8 cellular contexts compared by ENCODE assay signal in the genomic region with DNA sequence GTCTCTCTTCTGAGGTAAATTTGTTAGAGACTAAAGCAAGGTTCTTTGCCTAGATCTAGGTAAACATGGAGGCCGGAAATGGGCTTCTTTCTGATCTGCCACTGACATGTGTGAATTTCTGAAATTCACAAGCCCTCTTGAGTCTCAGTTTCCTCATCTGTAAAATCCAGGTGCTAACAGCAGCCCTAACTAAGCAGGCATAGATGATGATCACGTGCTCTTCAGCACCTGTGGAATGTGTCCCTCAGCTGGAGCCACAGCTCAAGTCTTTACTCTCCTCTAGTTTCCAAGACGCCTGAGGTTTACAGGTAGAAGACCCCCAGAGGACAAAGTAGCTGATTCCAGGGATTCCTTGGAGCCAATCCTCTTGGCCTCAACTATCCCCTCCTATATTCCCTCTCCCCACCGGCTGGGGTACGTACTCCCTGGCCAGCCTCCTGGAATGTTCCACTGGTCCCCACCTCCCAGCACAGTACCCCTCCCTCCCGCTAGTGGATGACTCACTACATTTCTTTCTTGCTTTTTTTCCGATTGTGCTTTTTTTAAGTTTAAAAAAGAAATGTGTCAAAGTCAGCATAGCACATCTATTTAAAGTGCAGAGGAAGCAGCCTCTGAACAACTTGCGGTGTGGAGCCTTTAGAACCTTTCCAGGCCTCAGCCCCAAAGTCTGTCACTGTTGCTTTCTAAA.
DNase-seq lines count a peak whose midpoint lies in the region; ATAC-seq and TF ChIP-seq lines count a peak whose summit lies in the region.

No MANE protein-coding gene starts in this region.

- H3K36me3 Mint-ChIP-seq in brain, result no peaks in the 10 kb centered on the region
- no peaks in the 10 kb centered on the region for H3K36me3 Mint-ChIP-seq in naive thymus-derived CD4-positive, alpha-beta T cell

- no peaks in the 10 kb centered on the region for H3K27me3 ChIP-seq in HUES6 (ENCODE audit: control insufficient read depth, insufficient read depth, low read length)
- H3K27me3 ChIP-seq in naive thymus-derived CD4-positive, alpha-beta T cell (ENCODE audit: control insufficient read depth in 2 of 2, insufficient read depth in 2 of 2, low read length in 2 of 2), result no peaks in the 10 kb centered on the region
- H3K27me3 ChIP-seq in MG63, result no peaks in the 10 kb centered on the region

- no peak overlapping the region for H3K9ac ChIP-seq in HUES6 (ENCODE audit: low read length)

- in situ Hi-C loops in KBM-7 (cut with MboI; ENCODE audit: low pct_unique_long_range_greater_than_20kb, low sequenced_read_pairs), result no loop called here

- no peaks in the 10 kb centered on the region for H3K36me3 ChIP-seq in HUES6 (ENCODE audit: control insufficient read depth, insufficient read depth, low read length)
- H3K36me3 ChIP-seq in naive thymus-derived CD4-positive, alpha-beta T cell (ENCODE audit: control insufficient read depth in 2 of 3, insufficient read depth in 3 of 3, low read length in 3 of 3), result no peaks in the 10 kb centered on the region
- H3K36me3 ChIP-seq in MG63, result no peaks in the 10 kb centered on the region

- POLR2A ChIA-PET in naive thymus-derived CD4-positive, alpha-beta T cell (lab: Charles Lee), result interaction anchor here (1.2 to 2.6 kb wide), 2 partner anchors 100 to 461 kb away, joined by 3 to 12 read pairs; no protein-coding TSS in a partner anchor

- CTCF ChIA-PET in naive thymus-derived CD4-positive, alpha-beta T cell (lab: Charles Lee), result no interaction called here

- peak overlapping the region in 1 of 5 experiments; percentile 8 for H3K4me3 Mint-ChIP-seq in brain
- H3K4me3 Mint-ChIP-seq in naive thymus-derived CD4-positive, alpha-beta T cell, result peak overlapping the region; percentile 84 to 97 (median 90)

- peaks cover 0 to 13% (median 0%) of the 10 kb centered on the region in 5 experiments for H3K9me3 Mint-ChIP-seq in brain
- no peaks in the 10 kb centered on the region for H3K9me3 Mint-ChIP-seq in naive thymus-derived CD4-positive, alpha-beta T cell

- H3K27ac ChIP-seq in HUES6 (ENCODE audit: low read depth, low read length), result no peak overlapping the region
- peak overlapping the region; percentile 57 for H3K27ac ChIP-seq in naive thymus-derived CD4-positive, alpha-beta T cell (ENCODE audit: low read depth, low read length)

- peaks cover 44% of the 10 kb centered on the region for H3K4me1 ChIP-seq in HUES6 (ENCODE audit: control insufficient read depth, insufficient read depth, low read length)
- peaks cover 6 to 23% of the 10 kb centered on the region in 2 donors for H3K4me1 ChIP-seq in naive thymus-derived CD4-positive, alpha-beta T cell (ENCODE audit: control insufficient read depth in 2 of 2, insufficient read depth in 2 of 2, low read length in 2 of 2)

- DNase-seq in naive thymus-derived CD4-positive, alpha-beta T cell, result peak in 3 of 9 donors; percentile 10 to 39 (median 12)
- no peak for DNase-seq in KBM-7
- no peak for DNase-seq in MG63
- no peak for DNase-seq in NCI-H345 treated with DMSO at 0.1 percent for 48 hours (lab: John Stamatoyannopoulos, UW; ENCODE audit: unreplicated experiment)

- TF ChIP-seq CTCF in brain (conservative IDR thresholded peaks at IDR 0.05), result no peak

- H3K4me3 ChIP-seq in HUES6 (ENCODE audit: low read depth, low read length) (peak overlapping the region; percentile 68), MG63 (no peak overlapping the region)
- H3K4me3 ChIP-seq in naive thymus-derived CD4-positive, alpha-beta T cell (ENCODE audit: low read length), result peak overlapping the region; percentile 56

- H3K4me1 Mint-ChIP-seq in brain, result peaks cover 50% of the 10 kb centered on the region
- peaks cover 11 to 46% (median 37%) of the 10 kb centered on the region in 7 donors for H3K4me1 Mint-ChIP-seq in naive thymus-derived CD4-positive, alpha-beta T cell

- H3K27ac Mint-ChIP-seq in brain, result peak overlapping the region; percentile 40 to 99 (median 90)
- peak overlapping the region; percentile 71 to 95 (median 90) for H3K27ac Mint-ChIP-seq in naive thymus-derived CD4-positive, alpha-beta T cell

- peak; percentile 6 for ATAC-seq in GM19438 (IDR thresholded peaks at IDR 0.05; ENCODE audit: low read depth, unreplicated experiment)
- ATAC-seq in naive thymus-derived CD4-positive, alpha-beta T cell, result peak; percentile 30
- ATAC-seq in HG02884 (IDR thresholded peaks at IDR 0.05; ENCODE audit: unreplicated experiment), result no peak

- intact Hi-C loops in naive thymus-derived CD4-positive, alpha-beta T cell (cut with micrococcal nuclease), result loop anchor here (1.0 to 5.0 kb wide), 8 partner anchors 99 to 494 kb away; a partner anchor contains a TSS

- no peaks in the 10 kb centered on the region for H3K27me3 Mint-ChIP-seq in brain
- H3K27me3 Mint-ChIP-seq in naive thymus-derived CD4-positive, alpha-beta T cell, result no peaks in the 10 kb centered on the region

- H3K9me3 ChIP-seq in HUES6 (ENCODE audit: control insufficient read depth, insufficient read depth, low read depth, low read length), result no peaks in the 10 kb centered on the region; the same call in 1 of the 2 replicates
- no peaks in the 10 kb centered on the region for H3K9me3 ChIP-seq in naive thymus-derived CD4-positive, alpha-beta T cell (ENCODE audit: control insufficient read depth in 2 of 3, low read length in 3 of 3)
- H3K9me3 ChIP-seq in MG63, result no peaks in the 10 kb centered on the region
